In genomic region chr11:93727985-93728791, GRCh38 we compare ENCODE assay signal across 12 cellular contexts. TPM values are rescaled to one million over a fixed set of nuclear protein-coding genes. Genes with fewer than 3 reads are reported as not detected.
DNase-seq lines count a peak whose midpoint lies in the region; ATAC-seq, FAIRE-seq and TF ChIP-seq lines count a peak whose summit lies in the region.
"Had no signal": no experiment of that assay in that cellular context is flagged by ENCODE, and none has a peak within 500 bp of the region (broad histone marks: within the 10 kb centered on the region; RNA-seq: fewer than 3 reads in every experiment).

No MANE protein-coding gene starts in this region.

- H3K4me2 ChIP-seq in A549 (no peak overlapping the region), SK-N-SH (no peak overlapping the region)

- H3K27ac ChIP-seq in A549, result no peak overlapping the region
- peak overlapping the region; percentile 28 to 34 for H3K27ac ChIP-seq in SK-N-SH (ENCODE audit: low read depth in 2 of 2, low read length in 1 of 2)
- H3K27ac ChIP-seq: uterus had no signal

- TF ChIP-seq EP300 in A549 (IDR thresholded peaks at IDR 0.05) (no peak), SK-N-SH (IDR thresholded peaks at IDR 0.05; ENCODE audit: borderline replicate concordance in 1 of 2, low read depth in 1 of 2, low read length in 1 of 2) (no peak)

- H3K4me1 ChIP-seq in A549 (peaks cover 14% of the 10 kb centered on the region; the same call in 1 of the 3 replicates), SK-N-SH (ENCODE audit: control insufficient read depth in 1 of 2, insufficient read depth in 2 of 2, low read depth in 1 of 2, low read length in 1 of 2) (no peaks in the 10 kb centered on the region; a peak in 1 of 4 replicates)
- H3K4me1 ChIP-seq: uterus had no signal

- TF ChIP-seq RAD21 in A549 (conservative IDR thresholded peaks at IDR 0.05 in 1 of 2, IDR thresholded peaks at IDR 0.05 in 1 of 2) (no peak), SK-N-SH (IDR thresholded peaks at IDR 0.05; ENCODE audit: low read length) (no peak)

- FAIRE-seq in A549 (lab: Jason Lieb, UNC), result no peak
- FAIRE-seq: colon had no signal

- H3K9me2 ChIP-seq in SK-N-SH, result no peaks in the 10 kb centered on the region

- H4K20me1 ChIP-seq in SK-N-SH (ENCODE audit: insufficient read depth), result peaks cover 33% of the 10 kb centered on the region

- peaks cover 80 to 85% of the 10 kb centered on the region in 2 experiments for H3K36me3 ChIP-seq in SK-N-SH (replicated peaks in 1 of 2; ENCODE audit: control insufficient read depth in 1 of 2, insufficient read depth in 2 of 2, low read length in 1 of 2)
- H3K36me3 ChIP-seq: uterus had no signal

- no peak for TF ChIP-seq CTCF in A549 (IDR thresholded peaks at IDR 0.05)
- no peak for TF ChIP-seq CTCF in SK-N-SH (IDR thresholded peaks at IDR 0.05)
- no peak for TF ChIP-seq CTCF in epithelial cell of esophagus (IDR thresholded peaks at IDR 0.05; ENCODE audit: insufficient read depth, low read depth, low read length, missing control alignments)

- no peak for TF ChIP-seq POLR2A in A549 (IDR thresholded peaks at IDR 0.05; ENCODE audit: low read length)

- DNase-seq in A549 (ENCODE audit: low read depth in 1 of 2, low spot score in 1 of 2) (no peak), EH (ENCODE audit: low read depth) (peak; percentile 23), SK-N-SH (no peak), epithelial cell of esophagus (ENCODE audit: low read depth) (peak; percentile 18), NCI-H2029 (lab: John Stamatoyannopoulos, UW) (no peak)
- DNase-seq in stimulated activated CD8-positive, alpha-beta memory T cell treated with anti-CD3 and anti-CD28 coated beads, Interleukin-4, amount 100 ng/mL, for 48 hours, result no peak
- no peak for DNase-seq in activated CD4-positive, CD25-positive, alpha-beta regulatory T cell treated with anti-CD3 and anti-CD28 coated beads, Interleukin-2, amount 50 U/mL, for 72 hours
- DNase-seq in stimulated activated CD4-positive, alpha-beta T cell treated with anti-CD3 and anti-CD28 coated beads, Interleukin-4, amount 100 ng/mL, for 1 hour, result no peak
- DNase-seq: NK-92 treated with Interleukin-12 subunit alpha and Interleukin-12 subunit beta, amount 100 ng/mL, for 24 hours; nucleus accumbens; uterus had no signal

- ATAC-seq in A549, result peak; percentile 23 to 45; a peak in 4 of 6 replicates

- no peak overlapping the region for H2AFZ ChIP-seq in SK-N-SH (ENCODE audit: low read depth)

- WGBS in A549 (ENCODE audit: missing lambda C conversion rate), result 36% methylated on average over 4 of the region's 4 CpGs
- WGBS in SK-N-SH (ENCODE audit: low lambda C conversion rate), result 52% methylated on average over 4 of the region's 4 CpGs

- POLR2A ChIA-PET in A549 (lab: Yijun Ruan, JAX), result interaction anchor here (2.5 kb wide), 1 partner anchor 14 kb away, joined by 13 read pairs; the partner anchor contains the start of genes C11orf54 and TAF1D
- POLR2A ChIA-PET in SK-N-SH (lab: Yijun Ruan, JAX), result interaction anchor here (0.9 kb wide), 1 partner anchor 13 kb away, joined by 5 read pairs; the partner anchor contains the start of genes C11orf54 and TAF1D

- peaks cover 10% of the 10 kb centered on the region for H3K79me2 ChIP-seq in SK-N-SH (ENCODE audit: insufficient read depth)

- H3K4me3 ChIP-seq in A549, result no peak overlapping the region
- H3K4me3 ChIP-seq in SK-N-SH (ENCODE audit: low read depth in 2 of 2, low read length in 1 of 2), result no peak overlapping the region
- no peak overlapping the region for H3K4me3 ChIP-seq in epithelial cell of esophagus (ENCODE audit: low read length)
- H3K4me3 ChIP-seq: uterus had no signal

- CTCF ChIA-PET in A549 (lab: Yijun Ruan, JAX), result interaction anchor here (0.6 kb wide), 1 partner anchor 42 kb away, joined by 4 read pairs; no protein-coding TSS in a partner anchor
- CTCF ChIA-PET in SK-N-SH (lab: Yijun Ruan, JAX), result interaction anchor here (1.1 to 1.5 kb wide), 2 partner anchors 10 to 19 kb away, joined by 3 read pairs; no protein-coding TSS in a partner anchor

- H3K27me3 ChIP-seq in SK-N-SH (ENCODE audit: insufficient read depth), result no peaks in the 10 kb centered on the region
- H3K27me3 ChIP-seq: uterus had no signal

- H3K9ac ChIP-seq in SK-N-SH, result no peak overlapping the region

- H3F3A ChIP-seq in SK-N-SH (replicated peaks; ENCODE audit: insufficient read depth), result peaks cover 65% of the 10 kb centered on the region

- H3K9me3 ChIP-seq in A549 (no peaks in the 10 kb centered on the region), SK-N-SH (no peaks in the 10 kb centered on the region)
- H3K9me3 ChIP-seq: uterus had no signal

TF ChIP-seq in A549, 52 proteins besides CTCF, POLR2A, EP300 and RAD21 (continues in another document):
- peak in 1 of 2 experiments; percentile 42; a peak in 2 of 5 replicates for TF ChIP-seq JUN (IDR thresholded peaks at IDR 0.05)
- TF ChIP-seq, protein P1, sequence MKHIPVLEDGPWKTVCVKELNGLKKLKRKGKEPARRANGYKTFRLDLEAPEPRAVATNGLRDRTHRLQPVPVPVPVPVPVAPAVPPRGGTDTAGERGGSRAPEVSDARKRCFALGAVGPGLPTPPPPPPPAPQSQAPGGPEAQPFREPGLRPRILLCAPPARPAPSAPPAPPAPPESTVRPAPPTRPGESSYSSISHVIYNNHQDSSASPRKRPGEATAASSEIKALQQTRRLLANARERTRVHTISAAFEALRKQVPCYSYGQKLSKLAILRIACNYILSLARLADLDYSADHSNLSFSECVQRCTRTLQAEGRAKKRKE (CRISPR knock-in tag; IDR thresholded peaks at IDR 0.05; ENCODE audit: low read depth), result no peak
- no peak for TF ChIP-seq NPAS2 (CRISPR knock-in tag; IDR thresholded peaks at IDR 0.05; ENCODE audit: borderline replicate concordance)
- no peak for TF ChIP-seq NFE2L2 (conservative IDR thresholded peaks at IDR 0.05; ENCODE audit: low read length)
- TF ChIP-seq, protein P2, sequence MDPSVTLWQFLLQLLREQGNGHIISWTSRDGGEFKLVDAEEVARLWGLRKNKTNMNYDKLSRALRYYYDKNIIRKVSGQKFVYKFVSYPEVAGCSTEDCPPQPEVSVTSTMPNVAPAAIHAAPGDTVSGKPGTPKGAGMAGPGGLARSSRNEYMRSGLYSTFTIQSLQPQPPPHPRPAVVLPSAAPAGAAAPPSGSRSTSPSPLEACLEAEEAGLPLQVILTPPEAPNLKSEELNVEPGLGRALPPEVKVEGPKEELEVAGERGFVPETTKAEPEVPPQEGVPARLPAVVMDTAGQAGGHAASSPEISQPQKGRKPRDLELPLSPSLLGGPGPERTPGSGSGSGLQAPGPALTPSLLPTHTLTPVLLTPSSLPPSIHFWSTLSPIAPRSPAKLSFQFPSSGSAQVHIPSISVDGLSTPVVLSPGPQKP (IDR thresholded peaks at IDR 0.05; ENCODE audit: low read depth, low read length), result no peak
- TF ChIP-seq KDM5A (IDR thresholded peaks at IDR 0.05), result no peak

TF ChIP-seq in SK-N-SH, 30 proteins besides CTCF, POLR2A, EP300 and RAD21:
- peak; percentile 23 for TF ChIP-seq POLR2AphosphoS5 (IDR thresholded peaks at IDR 0.05; ENCODE audit: low read depth, low read length)
- TF ChIP-seq FOSL2 (IDR thresholded peaks at IDR 0.05; ENCODE audit: borderline replicate concordance, low read depth), result no peak
- 0 out of 2 replicates have a peak, but pooled peaks have one; percentile 4 for TF ChIP-seq JUND (IDR thresholded peaks at IDR 0.05)
- no peak for TF ChIP-seq ZBTB33 (IDR thresholded peaks at IDR 0.05; ENCODE audit: borderline replicate concordance, low read depth)

RNA-seq across cellular contexts. Expression of gene TAF1D, which starts 13.1 kb away (rescaled TPM):
- polyA plus RNA-seq in A549 (2011; rRNA removed), result 132 and 218 TPM in 2 replicates
- 35.5 and 46.4 TPM in 2 replicates for polyA plus RNA-seq in A549 (2012; cell fraction: cytosol; rRNA removed)
- 43.5 and 100 TPM in 2 replicates for polyA plus RNA-seq in A549 (2012; cell fraction: nucleus; rRNA removed)
- polyA plus RNA-seq in A549 (2017; fragmentation: RNase III; extraction: RNeasy Plus Mini Kit Qiagen cat#74134 plus additional on column Dnase treatment), result 116 to 142 TPM (median 123 TPM) in 3 replicates
- 41.9 and 55.4 TPM in 2 replicates for polyA minus RNA-seq in A549 (2011; rRNA and poly(A)+ RNA removed)
- polyA plus RNA-seq in SK-N-SH (2012; rRNA removed), result 56.7 and 76.9 TPM in 2 replicates
- polyA plus RNA-seq in SK-N-SH (2012; cell fraction: cytosol; rRNA removed), result 56.1 and 91.9 TPM in 2 replicates
- 97.7 and 213 TPM in 2 replicates for polyA plus RNA-seq in SK-N-SH (2012; cell fraction: nucleus; rRNA removed)

RNA-seq across cellular contexts. Expression of gene C11orf54, which starts 13.3 kb away (rescaled TPM):
- 26.8 and 27.6 TPM in 2 replicates for polyA plus RNA-seq in A549 (2011; rRNA removed)
- 3.2 and 4.0 TPM in 2 replicates for polyA plus RNA-seq in A549 (2012; cell fraction: cytosol; rRNA removed)
- polyA plus RNA-seq in A549 (2012; cell fraction: nucleus; rRNA removed), result 1.5 and 2.0 TPM in 2 replicates
- polyA plus RNA-seq in A549 (2017; fragmentation: RNase III; extraction: RNeasy Plus Mini Kit Qiagen cat#74134 plus additional on column Dnase treatment), result 12.3 to 12.7 TPM (median 12.4 TPM) in 3 replicates
- polyA minus RNA-seq in A549 (2011; rRNA and poly(A)+ RNA removed), result 4.4 and 4.8 TPM in 2 replicates
- 7.7 and 12.4 TPM in 2 replicates for polyA plus RNA-seq in SK-N-SH (2012; rRNA removed)
- polyA plus RNA-seq in SK-N-SH (2012; cell fraction: cytosol; rRNA removed), result 11.9 and 15.0 TPM in 2 replicates
- 7.8 and 14.5 TPM in 2 replicates for polyA plus RNA-seq in SK-N-SH (2012; cell fraction: nucleus; rRNA removed)

RNA-seq across cellular contexts. Expression of gene MED17, which starts 55.9 kb away (rescaled TPM):
- 19.2 and 20.3 TPM in 2 replicates for polyA plus RNA-seq in A549 (2011; rRNA removed)
- polyA plus RNA-seq in A549 (2012; cell fraction: cytosol; rRNA removed), result 9.1 and 9.5 TPM in 2 replicates
- 22.6 and 23.7 TPM in 2 replicates for polyA plus RNA-seq in A549 (2012; cell fraction: nucleus; rRNA removed)
- 16.2 to 16.7 TPM (median 16.6 TPM) in 3 replicates for polyA plus RNA-seq in A549 (2017; fragmentation: RNase III; extraction: RNeasy Plus Mini Kit Qiagen cat#74134 plus additional on column Dnase treatment)
- 8.6 and 9.9 TPM in 2 replicates for polyA minus RNA-seq in A549 (2011; rRNA and poly(A)+ RNA removed)
- 19.3 and 19.9 TPM in 2 replicates for polyA plus RNA-seq in SK-N-SH (2012; rRNA removed)
- 22.7 TPM in 2 replicates for polyA plus RNA-seq in SK-N-SH (2012; cell fraction: cytosol; rRNA removed)
- polyA plus RNA-seq in SK-N-SH (2012; cell fraction: nucleus; rRNA removed), result 31.5 and 42.3 TPM in 2 replicates

Comparison
In these comparisons a context has a peak if more than half of its experiments do, and no peak if none do; other contexts are left out.
1. DNase-seq: peak in EH (single experiment) and epithelial cell of esophagus (single experiment); none in A549 (0 of 2), SK-N-SH (single experiment), stimulated activated CD8-positive, alpha-beta memory T cell treated with anti-CD3 and anti-CD28 coated beads, Interleukin-4, amount 100 ng/mL, for 48 hours (single experiment), activated CD4-positive, CD25-positive, alpha-beta regulatory T cell treated with anti-CD3 and anti-CD28 coated beads, Interleukin-2, amount 50 U/mL, for 72 hours (single experiment), NCI-H2029 (single experiment) and stimulated activated CD4-positive, alpha-beta T cell treated with anti-CD3 and anti-CD28 coated beads, Interleukin-4, amount 100 ng/mL, for 1 hour (single experiment).
2. H3K27ac ChIP-seq: peak in SK-N-SH (2 of 2); none in A549 (0 of 2).
3. Of the 12 proteins assayed by ChIP-seq in both A549 and SK-N-SH: peak only in A549: PBX3; only in SK-N-SH: none; in both: none; in neither: 11.